In genomic region chr3:71128951-71129350, GRCh38 we compare ENCODE assay signal across 1 cellular context.
TF ChIP-seq lines count a peak whose summit lies in the region.

No MANE protein-coding gene starts in this region.

TF ChIP-seq in K562, 482 proteins besides CTCF, POLR2A, EP300 and RAD21 (continued from another document):
- TF ChIP-seq, protein P1, sequence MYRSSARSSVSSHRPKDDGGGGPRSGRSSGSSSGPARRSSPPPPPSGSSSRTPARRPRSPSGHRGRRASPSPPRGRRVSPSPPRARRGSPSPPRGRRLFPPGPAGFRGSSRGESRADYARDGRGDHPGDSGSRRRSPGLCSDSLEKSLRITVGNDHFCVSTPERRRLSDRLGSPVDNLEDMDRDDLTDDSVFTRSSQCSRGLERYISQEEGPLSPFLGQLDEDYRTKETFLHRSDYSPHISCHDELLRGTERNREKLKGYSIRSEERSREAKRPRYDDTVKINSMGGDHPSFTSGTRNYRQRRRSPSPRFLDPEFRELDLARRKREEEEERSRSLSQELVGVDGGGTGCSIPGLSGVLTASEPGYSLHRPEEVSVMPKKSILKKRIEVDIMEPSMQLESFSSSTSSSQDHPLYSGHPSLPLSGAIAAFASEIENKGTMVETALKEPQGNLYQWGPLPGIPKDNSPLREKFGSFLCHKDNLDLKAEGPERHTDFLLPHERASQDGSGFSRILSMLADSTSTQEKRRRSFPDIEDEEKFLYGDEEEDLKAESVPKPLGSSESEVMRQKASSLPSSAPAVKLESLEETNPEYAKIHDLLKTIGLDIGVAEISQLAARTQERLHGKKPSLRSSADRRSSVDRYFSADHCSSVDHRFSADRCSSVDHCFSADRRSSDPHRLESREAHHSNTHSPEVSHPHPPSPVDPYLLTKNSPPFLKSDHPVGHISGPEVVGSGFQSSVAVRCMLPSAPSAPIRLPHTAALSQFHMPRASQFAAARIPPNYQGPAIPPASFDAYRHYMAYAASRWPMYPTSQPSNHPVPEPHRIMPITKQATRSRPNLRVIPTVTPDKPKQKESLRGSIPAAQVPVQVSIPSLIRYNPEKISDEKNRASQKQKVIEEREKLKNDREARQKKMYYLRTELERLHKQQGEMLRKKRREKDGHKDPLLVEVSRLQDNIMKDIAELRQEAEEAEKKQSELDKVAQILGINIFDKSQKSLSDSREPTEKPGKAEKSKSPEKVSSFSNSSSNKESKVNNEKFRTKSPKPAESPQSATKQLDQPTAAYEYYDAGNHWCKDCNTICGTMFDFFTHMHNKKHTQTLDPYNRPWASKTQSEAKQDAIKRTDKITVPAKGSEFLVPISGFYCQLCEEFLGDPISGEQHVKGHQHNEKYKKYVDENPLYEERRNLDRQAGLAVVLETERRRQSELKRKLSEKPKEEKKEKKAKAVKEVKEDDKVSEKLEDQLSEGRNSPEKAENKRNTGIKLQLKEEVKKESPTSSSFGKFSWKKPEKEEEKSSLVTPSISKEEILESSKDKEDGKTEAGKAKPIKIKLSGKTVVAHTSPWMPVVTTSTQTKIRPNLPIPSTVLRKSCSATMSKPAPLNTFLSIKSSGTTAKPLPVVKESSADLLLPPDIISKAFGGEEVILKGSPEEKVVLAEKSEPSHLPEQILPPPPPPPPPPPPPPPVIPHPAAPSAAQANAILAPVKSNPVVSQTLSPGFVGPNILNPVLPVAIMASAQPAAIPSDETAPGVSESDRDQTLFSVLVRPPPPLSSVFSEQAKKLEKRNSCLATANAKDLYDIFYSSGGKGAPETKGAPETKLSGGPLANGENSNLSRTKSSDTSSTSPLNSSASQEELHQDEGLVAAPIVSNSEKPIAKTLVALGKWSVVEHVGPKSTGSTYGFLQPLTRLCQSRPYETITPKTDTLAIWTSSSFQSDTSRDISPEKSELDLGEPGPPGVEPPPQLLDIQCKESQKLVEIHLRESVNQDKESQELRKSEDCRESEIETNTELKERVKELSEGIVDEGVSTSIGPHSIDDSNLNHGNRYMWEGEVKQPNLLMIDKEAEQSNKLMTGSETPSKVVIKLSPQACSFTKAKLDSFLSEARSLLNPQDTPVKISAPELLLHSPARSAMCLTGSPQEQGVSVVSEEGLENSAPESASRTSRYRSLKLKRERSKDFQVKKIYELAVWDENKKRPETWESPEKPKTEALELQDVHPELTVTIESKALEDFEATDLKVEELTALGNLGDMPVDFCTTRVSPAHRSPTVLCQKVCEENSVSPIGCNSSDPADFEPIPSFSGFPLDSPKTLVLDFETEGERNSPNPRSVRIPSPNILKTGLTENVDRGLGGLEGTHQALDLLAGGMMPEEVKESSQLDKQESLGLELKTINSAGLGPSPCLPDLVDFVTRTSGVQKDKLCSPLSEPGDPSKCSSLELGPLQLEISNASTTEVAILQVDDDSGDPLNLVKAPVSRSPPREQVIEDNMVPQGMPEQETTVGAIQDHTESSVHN (IDR thresholded peaks at IDR 0.05; ENCODE audit: borderline replicate concordance in 1 of 2, low read depth in 1 of 2), result 0 out of 4 replicates have a peak, but pooled peaks of 1 of the 2 experiments have one; percentile 13
